Comparison of ENCODE assay signal across 12 cellular contexts in genomic region chr22:35398574-35398973, GRCh38. TPM values are rescaled to one million over a fixed set of nuclear protein-coding genes. Genes with fewer than 3 reads are reported as not detected.
DNase-seq lines count a peak whose midpoint lies in the region; ATAC-seq, FAIRE-seq and TF ChIP-seq lines count a peak whose summit lies in the region.
"Had no signal": no experiment of that assay in that cellular context is flagged by ENCODE, and none has a peak within 500 bp of the region (broad histone marks: within the 10 kb centered on the region; RNA-seq: fewer than 3 reads in every experiment).

No MANE protein-coding gene starts in this region.

- SMC1A ChIA-PET in GM12878 (lab: Charles Lee; ENCODE audit: uncharacterized antibody, unreplicated experiment), result interaction anchor here (1.1 to 8.6 kb wide), 8 partner anchors 8 to 762 kb away, joined by 3 to 79 read pairs (median 7); partner anchors contain the start of genes APOL3 and HMOX1

- H3K9me3 Mint-ChIP-seq in activated CD4-positive, alpha-beta T cell treated with anti-CD3 and anti-CD28 coated beads for 36 hours (ENCODE audit: low read depth), result no peaks in the 10 kb centered on the region
- peaks cover 1% of the 10 kb centered on the region for H3K9me3 Mint-ChIP-seq in glutamatergic neuron (ENCODE audit: unreplicated experiment)

- H3K27ac ChIP-seq in KOPT-K1 (ENCODE audit: low read depth, low read length, poor library complexity, severe bottlenecking) (peak overlapping the region; percentile 96), GM12878 (ENCODE audit: control insufficient read depth, insufficient read depth) (peak overlapping the region; percentile 90; the same call in 1 of the 2 replicates), pancreas (peak overlapping the region; percentile 54 to 87 (median 73))

- no peaks in the 10 kb centered on the region for H4K20me1 ChIP-seq in GM12878 (ENCODE audit: control insufficient read depth, insufficient read depth)

- peaks cover 37% of the 10 kb centered on the region for H3K36me3 Mint-ChIP-seq in activated CD4-positive, alpha-beta T cell treated with anti-CD3 and anti-CD28 coated beads for 36 hours (ENCODE audit: low read depth)
- H3K36me3 Mint-ChIP-seq in glutamatergic neuron (ENCODE audit: unreplicated experiment), result no peaks in the 10 kb centered on the region

- no peak for TF ChIP-seq RAD21 in GM12878 (IDR thresholded peaks at IDR 0.05; ENCODE audit: insufficient read depth, low read depth, low read length)

- peak overlapping the region; percentile 86 for H3K4me3 Mint-ChIP-seq in activated CD4-positive, alpha-beta T cell treated with anti-CD3 and anti-CD28 coated beads for 36 hours
- H3K4me3 Mint-ChIP-seq in glutamatergic neuron (ENCODE audit: unreplicated experiment), result no peak overlapping the region

- peaks cover 28% of the 10 kb centered on the region for H3K36me3 ChIP-seq in KOPT-K1 (ENCODE audit: insufficient read depth, low read length)
- peaks cover 4 to 5% of the 10 kb centered on the region in 2 experiments; a peak in 2 of 4 replicates for H3K36me3 ChIP-seq in GM12878 (ENCODE audit: control insufficient read depth in 2 of 2, insufficient read depth in 2 of 2, low read length in 1 of 2)
- H3K36me3 ChIP-seq in pancreas, result no peaks in the 10 kb centered on the region

- no peak overlapping the region for H2AFZ ChIP-seq in GM12878 (ENCODE audit: control insufficient read depth, low read depth, low read length)

- ATAC-seq in activated CD4-positive, alpha-beta T cell treated with anti-CD3 and anti-CD28 coated beads for 36 hours, result no peak
- ATAC-seq in GM12878 (no peak), pancreas (no peak)
- ATAC-seq: mucosa of descending colon, sciatic nerve had no signal

- no peak for TF ChIP-seq CTCF in GM12878 (IDR thresholded peaks at IDR 0.05 in 2 of 3, conservative IDR thresholded peaks at IDR 0.05 in 1 of 3; ENCODE audit: control insufficient read depth in 2 of 3, extremely low read depth in 1 of 3, insufficient read depth in 1 of 3, low read depth in 3 of 3, low read length in 3 of 3)
- TF ChIP-seq CTCF in pancreas (IDR thresholded peaks at IDR 0.05), result no peak
- no peak for TF ChIP-seq CTCF in glutamatergic neuron (IDR thresholded peaks at IDR 0.05; ENCODE audit: partially characterized antibody, unreplicated experiment)

- H3K4me1 ChIP-seq in GM12878 (ENCODE audit: control insufficient read depth, insufficient read depth, low read length) (peaks cover 38% of the 10 kb centered on the region), pancreas (peaks cover 0 to 27% (median 5%) of the 10 kb centered on the region in 3 donors)

- no peak for TF ChIP-seq POLR2A in GM12878 (IDR thresholded peaks at IDR 0.05; ENCODE audit: low read depth, low read length)

- TF ChIP-seq EP300 in GM12878 (IDR thresholded peaks at IDR 0.05; ENCODE audit: borderline replicate concordance in 1 of 2, control insufficient read depth in 1 of 2, low read depth in 2 of 2, low read length in 2 of 2), result no peak

- 100% methylated on average over 4 of the region's 4 CpGs for WGBS in GM12878 (ENCODE audit: insufficient coverage, insufficient replicate concordance, low lambda C conversion rate, missing lambda C conversion rate)
- 93 to 99% methylated on average over 4 of the region's 4 CpGs for WGBS in pancreas, 2 donors

- CTCF ChIA-PET in activated CD4-positive, alpha-beta T cell treated with anti-CD3 and anti-CD28 coated beads for 36 hours (lab: Charles Lee), result interaction anchor here (0.7 to 1.9 kb wide), 2 partner anchors 33 to 48 kb away, joined by 4 to 8 read pairs; no protein-coding TSS in a partner anchor
- CTCF ChIA-PET in GM12878 (lab: Yijun Ruan, JAX), result interaction anchor here (1.0 to 4.1 kb wide), 6 partner anchors 12 to 48 kb away, joined by 3 to 26 read pairs (median 4); no protein-coding TSS in a partner anchor

- peak overlapping the region; percentile 72 for H3K4me2 ChIP-seq in GM12878 (ENCODE audit: control insufficient read depth, insufficient read depth)

- H3K27me3 ChIP-seq in GM12878 (replicated peaks in 1 of 2; ENCODE audit: control insufficient read depth in 2 of 2, insufficient read depth in 2 of 2, low read length in 1 of 2) (no peaks in the 10 kb centered on the region), pancreas (no peaks in the 10 kb centered on the region)
- H3K27me3 ChIP-seq: thyroid gland had no signal

- no peak for FAIRE-seq in GM12878 (lab: Jason Lieb, UNC)
- FAIRE-seq in pancreas (lab: Jason Lieb, UNC), result no peak
- FAIRE-seq: TTC549 had no signal

- H3K27me3 Mint-ChIP-seq in activated CD4-positive, alpha-beta T cell treated with anti-CD3 and anti-CD28 coated beads for 36 hours, result no peaks in the 10 kb centered on the region
- H3K27me3 Mint-ChIP-seq in glutamatergic neuron (ENCODE audit: unreplicated experiment), result peaks cover 4% of the 10 kb centered on the region

- no TSS peak for BruUV-seq in GM12878 (replicated peaks; lab: Mats Ljungman, UMichigan)

- RAD21 ChIA-PET in GM12878 (lab: Charles Lee; ENCODE audit: unreplicated experiment), result interaction anchor here (0.6 to 4.8 kb wide), 2 partner anchors 11 to 27 kb away, joined by 6 to 29 read pairs; no protein-coding TSS in a partner anchor

- H3K9ac ChIP-seq in GM12878 (ENCODE audit: control insufficient read depth, insufficient read depth, low read length), result peak overlapping the region; percentile 87; the same call in 1 of the 2 replicates

- H3K79me2 ChIP-seq in GM12878 (ENCODE audit: control insufficient read depth, insufficient read depth, low read length), result peaks cover 38% of the 10 kb centered on the region

- POLR2A ChIA-PET in activated CD4-positive, alpha-beta T cell treated with anti-CD3 and anti-CD28 coated beads for 36 hours (lab: Charles Lee), result no interaction called here
- POLR2A ChIA-PET in GM12878 (lab: Charles Lee), result interaction anchor here (1.2 to 4.8 kb wide), 5 partner anchors 11 to 48 kb away, joined by 3 to 46 read pairs (median 11); no protein-coding TSS in a partner anchor

- in situ Hi-C loops in GM12878 (cut with MboI), result loop anchor here (25.0 kb wide), 1 partner anchor 1814 kb away; the partner anchor contains the start of gene SSTR3

- H3K27ac Mint-ChIP-seq in activated CD4-positive, alpha-beta T cell treated with anti-CD3 and anti-CD28 coated beads for 36 hours, result peak overlapping the region; percentile 98
- H3K27ac Mint-ChIP-seq in glutamatergic neuron (ENCODE audit: unreplicated experiment), result no peak overlapping the region

- intact Hi-C loops in activated CD4-positive, alpha-beta T cell treated with anti-CD3 and anti-CD28 coated beads for 36 hours (cut with DNase I, micrococcal nuclease), result no loop called here
- intact Hi-C loops in GM12878 (cut with micrococcal nuclease; ENCODE audit: unreplicated experiment), result no loop called here
- intact Hi-C loops in pancreas (cut with DNase I), result no loop called here

- H3K9me3 ChIP-seq in KOPT-K1 (ENCODE audit: insufficient read depth, low read length, poor library complexity, severe bottlenecking) (no peaks in the 10 kb centered on the region), GM12878 (replicated peaks; ENCODE audit: control insufficient read depth, insufficient read depth, low read length) (no peaks in the 10 kb centered on the region), pancreas (no peaks in the 10 kb centered on the region)
- H3K9me3 ChIP-seq: mucosa of descending colon, thyroid gland had no signal

- DNase-seq in activated CD4-positive, alpha-beta T cell treated with anti-CD3 and anti-CD28 coated beads for 36 hours, result no peak
- DNase-seq in activated CD4-positive, alpha-beta T cell treated with anti-CD3 and anti-CD28 coated beads for 48 hours, result no peak
- DNase-seq in GM12878 (ENCODE audit: low read depth, low spot score) (no peak), pancreas (no peak), glutamatergic neuron (no peak), HuH-7.5 (ENCODE audit: low spot score) (no peak), HuH-7 (ENCODE audit: low spot score) (no peak)
- DNase-seq: mucosa of descending colon had no signal

- H3K4me3 ChIP-seq in GM12878 (no peak overlapping the region), pancreas (no peak overlapping the region)
- H3K4me3 ChIP-seq: mucosa of descending colon had no signal

- H3K4me1 Mint-ChIP-seq in activated CD4-positive, alpha-beta T cell treated with anti-CD3 and anti-CD28 coated beads for 36 hours, result peaks cover 19% of the 10 kb centered on the region
- no peaks in the 10 kb centered on the region for H3K4me1 Mint-ChIP-seq in glutamatergic neuron (ENCODE audit: low read depth, unreplicated experiment)

RNA-seq across cellular contexts. Expression of gene MCM5, which starts 1.4 kb away (rescaled TPM):
- total RNA-seq in activated CD4-positive, alpha-beta T cell treated with anti-CD3 and anti-CD28 coated beads for 36 hours, result 100 to 1,000 TPM; 291 to 382 TPM
- total RNA-seq in GM12878 (2013; cell fraction: nucleolus; rRNA removed), result 242 and 271 TPM in 2 replicates
- total RNA-seq in GM12878 (2014; rRNA removed) (251 and 253 TPM in 2 replicates), GM12878 (2014; rRNA removed; fragmentation: Illumina TruSeq; extraction: Trizol) (84.6 and 100 TPM in 2 replicates), GM12878 (2021) (277 and 301 TPM in 2 replicates), pancreas (10 to 100 TPM in 5 of 6 donors, 1 to 10 TPM in 1; 9.3 to 17.7 (median 13.6) TPM), glutamatergic neuron (ENCODE audit: unreplicated experiment) (28.3 TPM)
- polyA plus RNA-seq in GM12878 (2011; ENCODE audit: low read depth), result 32.5 TPM
- polyA plus RNA-seq in GM12878 (2011; rRNA removed) (97.8 and 186 TPM in 2 replicates), GM12878 (2014; fragmentation: Illumina TruSeq; extraction: Trizol) (35.9 and 98.0 TPM in 2 replicates), GM12878 (2014; fragmentation: Nextera tagmentation; extraction: Ambion mirVana) (10 to 100 TPM; 14.1 to 22.1 TPM), GM12878 (2014; rRNA removed) (142 and 197 TPM in 2 replicates), GM12878 (2016; fragmentation: Nextera tagmentation; extraction: Ambion mirVana) (100 to 1,000 TPM; 348 to 360 TPM), pancreas (1 to 10 TPM; 7.2 to 9.8 TPM)
- 163 and 222 TPM in 2 replicates for polyA plus RNA-seq in GM12878 (2011; cell fraction: cytosol; rRNA removed)
- 384 and 412 TPM in 2 replicates for polyA plus RNA-seq in GM12878 (2011; cell fraction: nucleus; rRNA removed)
- 85.2 and 127 TPM in 2 replicates for polyA plus RNA-seq in GM12878 (2012)
- polyA minus RNA-seq in GM12878 (2011; rRNA and poly(A)+ RNA removed), result 280 and 293 TPM in 2 replicates
- polyA minus RNA-seq in GM12878 (2011; cell fraction: cytosol; rRNA and poly(A)+ RNA removed), result 86.7 and 136 TPM in 2 replicates
- polyA minus RNA-seq in GM12878 (2011; cell fraction: nucleus; rRNA and poly(A)+ RNA removed), result 114 and 175 TPM in 2 replicates

RNA-seq across cellular contexts. Expression of gene HMOX1, which starts 17.7 kb away (rescaled TPM):
- total RNA-seq in activated CD4-positive, alpha-beta T cell treated with anti-CD3 and anti-CD28 coated beads for 36 hours, result under 1 TPM; 0.30 to 0.61 TPM
- total RNA-seq in GM12878 (2013; cell fraction: nucleolus; rRNA removed), result 7.3 and 7.5 TPM in 2 replicates
- total RNA-seq in GM12878 (2014; rRNA removed), result 17.5 and 24.1 TPM in 2 replicates
- total RNA-seq in GM12878 (2014; rRNA removed; fragmentation: Illumina TruSeq; extraction: Trizol), result 9.9 and 12.5 TPM in 2 replicates
- 20.2 and 21.9 TPM in 2 replicates for total RNA-seq in GM12878 (2021)
- polyA plus RNA-seq in GM12878 (2011; ENCODE audit: low read depth), result 9.7 TPM
- polyA plus RNA-seq in GM12878 (2011; rRNA removed), result 15.8 and 36.7 TPM in 2 replicates
- polyA plus RNA-seq in GM12878 (2011; cell fraction: cytosol; rRNA removed), result 55.4 and 56.2 TPM in 2 replicates
- 31.5 and 37.5 TPM in 2 replicates for polyA plus RNA-seq in GM12878 (2011; cell fraction: nucleus; rRNA removed)
- 9.3 and 19.2 TPM in 2 replicates for polyA plus RNA-seq in GM12878 (2012)
- 9.9 and 18.3 TPM in 2 replicates for polyA plus RNA-seq in GM12878 (2014; fragmentation: Illumina TruSeq; extraction: Trizol)
- 1 to 10 TPM; 1.5 to 2.4 TPM for polyA plus RNA-seq in GM12878 (2014; fragmentation: Nextera tagmentation; extraction: Ambion mirVana)
- polyA plus RNA-seq in GM12878 (2014; rRNA removed), result 22.9 and 30.6 TPM in 2 replicates
- 10 to 100 TPM; 16.9 to 19.3 TPM for polyA plus RNA-seq in GM12878 (2016; fragmentation: Nextera tagmentation; extraction: Ambion mirVana)
- 13.0 and 30.4 TPM in 2 replicates for polyA minus RNA-seq in GM12878 (2011; rRNA and poly(A)+ RNA removed)
- polyA minus RNA-seq in GM12878 (2011; cell fraction: cytosol; rRNA and poly(A)+ RNA removed), result 10.2 and 10.8 TPM in 2 replicates
- 7.7 and 15.9 TPM in 2 replicates for polyA minus RNA-seq in GM12878 (2011; cell fraction: nucleus; rRNA and poly(A)+ RNA removed)
- total RNA-seq in pancreas, result 10 to 100 TPM in 2 of 6 donors, 1 to 10 TPM in 4; 1.8 to 15.9 (median 2.9) TPM
- 1 to 10 TPM; 5.2 to 7.1 TPM for polyA plus RNA-seq in pancreas
- 14.9 TPM for total RNA-seq in glutamatergic neuron (ENCODE audit: unreplicated experiment)
